ENCODE assay signal across 26 cellular contexts in the genomic region with DNA sequence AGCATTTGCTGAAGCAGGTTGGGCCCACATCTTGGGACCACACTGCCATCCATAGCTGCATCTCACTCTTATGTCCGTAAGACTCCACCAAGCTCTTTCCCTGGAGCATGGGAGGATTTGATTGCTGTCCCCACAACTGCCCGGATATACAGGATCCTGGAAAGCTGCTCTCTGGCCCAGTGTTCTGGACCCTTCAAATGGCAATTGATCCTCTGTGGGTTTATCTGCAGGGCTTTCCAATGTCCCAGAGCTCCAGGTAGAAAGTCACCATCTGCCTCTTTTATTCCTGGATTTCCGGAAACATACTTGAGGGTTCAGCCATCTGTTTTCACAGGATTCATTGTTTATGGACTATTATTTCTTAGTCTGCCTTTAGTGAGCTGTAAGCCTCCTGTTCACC.
"Had no signal": no experiment of that assay in that cellular context is flagged by ENCODE, and none has a peak within 500 bp of the region (broad histone marks: within the 10 kb centered on the region; RNA-seq: fewer than 3 reads in every experiment).

No MANE protein-coding gene starts in this region.

- H3K36me3 ChIP-seq: esophagus squamous epithelium, neutrophil, sigmoid colon, stomach, thyroid gland, vagina had no signal

- H3K9me3 ChIP-seq: esophagus squamous epithelium, mucosa of descending colon, neutrophil, sigmoid colon, stomach, thyroid gland, vagina had no signal

- H3K27me3 ChIP-seq: esophagus squamous epithelium, sigmoid colon, stomach, thyroid gland, vagina had no signal

- DNase-seq: dermis blood vessel endothelial cell; effector memory CD4-positive, alpha-beta T cell; erythroblast; esophagus squamous epithelium; foreskin melanocyte; glutamatergic neuron; hypothalamus; immature natural killer cell; islet precursor cell; kidney glomerular epithelial cell; mesenchymal stem cell; mucosa of descending colon; naive B cell; sigmoid colon; stimulated activated CD4-positive, alpha-beta T cell treated with anti-CD3 and anti-CD28 coated beads, Interleukin-2, amount 100 ng/mL, for 24 hours; stimulated activated CD4-positive, alpha-beta T cell treated with anti-CD3 and anti-CD28 coated beads, Interleukin-4, amount 100 ng/mL, for 24 hours; stimulated activated naive CD4-positive, alpha-beta T cell treated with Interleukin-2 at 50 U/mL for 16 hours; stomach; thyroid gland; trophoblast cell had no signal

- H3K27ac ChIP-seq: coronary artery, esophagus squamous epithelium, neutrophil, parathyroid adenoma, sigmoid colon, stomach, thyroid gland, vagina had no signal

- H3K4me1 ChIP-seq: esophagus squamous epithelium, parathyroid adenoma, sigmoid colon, stomach, thyroid gland, vagina had no signal

- ATAC-seq: mucosa of descending colon; natural killer cell treated with Interleukin-12 subunit alpha and Interleukin-12 subunit beta and Interleukin-15 and Interleukin-18, amount 100 ng/mL, for 72 hours; stimulated activated effector memory CD8-positive, alpha-beta T cell treated with anti-CD3 and anti-CD28 coated beads, Interleukin-12 subunit alpha, Interleukin-12 subunit beta, amount 100 ng/mL, for 72 hours had no signal

- H3K4me3 ChIP-seq: coronary artery, esophagus squamous epithelium, mucosa of descending colon, sigmoid colon, stomach, thyroid gland, vagina had no signal
